38 cellular contexts compared by ENCODE assay signal in genomic region chr1:180510882-180511281, GRCh38. TPM values are rescaled to one million over a fixed set of nuclear protein-coding genes. Genes with fewer than 3 reads are reported as not detected.
"Had no signal": no experiment of that assay in that cellular context is flagged by ENCODE, and none has a peak within 500 bp of the region (broad histone marks: within the 10 kb centered on the region; RNA-seq: fewer than 3 reads in every experiment).

No MANE protein-coding gene starts in this region.

- H3K36me3 ChIP-seq: adrenal gland, ascending aorta, brain microvascular endothelial cell, breast epithelium, cardiac muscle cell had no signal

- H3K27me3 ChIP-seq: adrenal gland, ascending aorta, body of pancreas, brain microvascular endothelial cell, breast epithelium, cardiac muscle cell had no signal

- DNase-seq: activated effector memory CD4-positive, alpha-beta T cell treated with anti-CD3 and anti-CD28 coated beads, Interleukin-2, amount 50 U/mL, for 16 hours; activated effector memory CD4-positive, alpha-beta T cell treated with Interleukin-2 at 50 U/mL for 16 hours; activated gamma-delta T cell; activated gamma-delta T cell treated with Interleukin-2 at 50 U/mL for 16 hours; activated naive CD4-positive, alpha-beta T cell; activated naive CD4-positive, alpha-beta T cell treated with anti-CD3 and anti-CD28 coated beads for 36 hours; activated naive CD4-positive, alpha-beta T cell treated with anti-CD3 and anti-CD28 coated beads, Interleukin-2, amount 10 ng/mL, durations not matched to agents 7 days and 5 days; activated naive CD4-positive, alpha-beta T cell treated with anti-CD3 and anti-CD28 coated beads, Interleukin-2, amount 50 U/mL, for 16 hours; activated naive CD4-positive, alpha-beta T cell treated with Interleukin-2 at 50 U/mL for 16 hours; activated naive CD8-positive, alpha-beta T cell treated with anti-CD3 and anti-CD28 coated beads for 36 hours; activated naive CD8-positive, alpha-beta T cell treated with anti-CD3 and anti-CD28 coated beads, Interleukin-2, amount 10 ng/mL, durations not matched to agents 7 days and 5 days; activated naive CD8-positive, alpha-beta T cell treated with anti-CD3 and anti-CD28 coated beads, Interleukin-2, amount 50 U/mL, for 24 hours; activated T-cell treated with anti-CD3 and anti-CD28 coated beads, Interleukin-2, amount 50 U/mL, for 1 hour; activated T-cell treated with anti-CD3 and anti-CD28 coated beads, Interleukin-2, amount 50 U/mL, for 24 hours; activated T-cell treated with anti-CD3 and anti-CD28 coated beads, Interleukin-2, amount 50 U/mL, for 4 hours; activated T-cell treated with anti-CD3 and anti-CD28 coated beads, Interleukin-2, amount 50 U/mL, for 48 hours; activated T-cell treated with anti-CD3 and anti-CD28 coated beads, Interleukin-2, amount 50 U/mL, for 72 hours; adrenal gland; amniotic stem cell; amygdala; anterior cingulate cortex; aorta; body of pancreas; brain microvascular endothelial cell; caudate nucleus; central memory CD4-positive, alpha-beta T cell; cerebellar nuclear complex had no signal

- FAIRE-seq: astrocyte, bronchial epithelial cell had no signal

- ATAC-seq: activated naive CD4-positive, alpha-beta T cell treated with anti-CD3 and anti-CD28 coated beads, Interleukin-2, amount 50 U/mL, for 72 hours; activated naive CD8-positive, alpha-beta T cell treated with anti-CD3 and anti-CD28 coated beads, Interleukin-2, amount 50 U/mL, for 24 hours; activated T-cell treated with anti-CD3 and anti-CD28 coated beads, Interleukin-2, amount 50 U/mL, for 4 hours; activated T-cell treated with anti-CD3 and anti-CD28 coated beads, Interleukin-2, amount 50 U/mL, for 72 hours; activated T-helper 17 cell treated with anti-CD3 and anti-CD28 coated beads, Interleukin-2, amount 50 U/mL, for 72 hours; body of pancreas had no signal

- H3K4me1 ChIP-seq: ascending aorta, body of pancreas, breast epithelium had no signal

- H3K9me3 ChIP-seq: adrenal gland, ascending aorta, body of pancreas, breast epithelium had no signal

- H3K4me3 ChIP-seq: adrenal gland, ascending aorta, body of pancreas, breast epithelium, cardiac muscle cell had no signal

- H3K27ac ChIP-seq: adrenal gland, ascending aorta, body of pancreas, brain microvascular endothelial cell, breast epithelium, cardiac muscle cell had no signal

RNA-seq across cellular contexts. Expression of gene OVAAL, which starts 47.9 kb away (rescaled TPM):
- total RNA-seq: activated naive CD4-positive, alpha-beta T cell treated with anti-CD3 and anti-CD28 coated beads for 36 hours; activated naive CD4-positive, alpha-beta T cell treated with anti-CD3 and anti-CD28 coated beads, Interleukin-2, amount 50 U/mL, for 72 hours; activated naive CD8-positive, alpha-beta T cell treated with anti-CD3 and anti-CD28 coated beads for 36 hours; activated naive CD8-positive, alpha-beta T cell treated with anti-CD3 and anti-CD28 coated beads, Interleukin-2, amount 10 ng/mL, durations not matched to agents 7 days and 5 days; activated T-cell treated with anti-CD3 and anti-CD28 coated beads, Interleukin-2, amount 50 U/mL, for 4 hours; activated T-cell treated with anti-CD3 and anti-CD28 coated beads, Interleukin-2, amount 50 U/mL, for 72 hours; activated T-helper 1 cell treated with anti-CD3 and anti-CD28 coated beads, Interleukin-12 subunit alpha, Interleukin-12 subunit beta, Interleukin-2, Interleukin-4 antibody, amounts not matched to agents 30 ng/mL and 10 ng/mL and 1 ng/mL, durations not matched to agents 14 hours and 24 hours and 36 hours; activated T-helper 17 cell treated with anti-CD3 and anti-CD28 coated beads, Interleukin-2, amount 50 U/mL, for 72 hours; activated T-helper 2 cell treated with anti-CD3 and anti-CD28 coated beads, Interferon-gamma antibody, Interleukin-2, Interleukin-4, amounts not matched to agents 10 μg/mL and 5 μg/mL and 100 μg/mL, durations not matched to agents 14 hours and 24 hours and 36 hours; aorta; ascending aorta; astrocyte; body of pancreas; breast epithelium; bronchial epithelial cell; cerebellum; chondrocyte had no signal
